In genomic region chr3:56764904-56765445, GRCh38 we compare ENCODE assay signal across 24 cellular contexts. TPM values are rescaled to one million over a fixed set of nuclear protein-coding genes. Genes with fewer than 3 reads are reported as not detected.
DNase-seq lines count a peak whose midpoint lies in the region; ATAC-seq and TF ChIP-seq lines count a peak whose summit lies in the region.
"Had no signal": no experiment of that assay in that cellular context is flagged by ENCODE, and none has a peak within 500 bp of the region (broad histone marks: within the 10 kb centered on the region; RNA-seq: fewer than 3 reads in every experiment).

No MANE protein-coding gene starts in this region.

- no peak for TF ChIP-seq POLR2A in stomach (IDR thresholded peaks at IDR 0.05)

- H3K36me3 Mint-ChIP-seq in activated CD4-positive, alpha-beta T cell treated with anti-CD3 and anti-CD28 coated beads, Interleukin-2, amount 10 ng/mL, durations not matched to agents 7 days and 5 days (ENCODE audit: low read depth): peaks cover 80% of the 10 kb centered on the region
- peaks cover 51% of the 10 kb centered on the region for H3K36me3 Mint-ChIP-seq in central memory CD8-positive, alpha-beta T cell (ENCODE audit: insufficient read depth)
- peaks cover 40% of the 10 kb centered on the region for H3K36me3 Mint-ChIP-seq in stimulated activated effector memory CD8-positive, alpha-beta T cell treated with anti-CD3 and anti-CD28 coated beads, Interleukin-12 subunit alpha, Interleukin-12 subunit beta, amount 100 ng/mL, for 72 hours
- H3K36me3 Mint-ChIP-seq: neural progenitor cell had no signal

- H3K36me3 ChIP-seq in OCI-LY7 (ENCODE audit: insufficient read depth, low read length) (peaks cover 5% of the 10 kb centered on the region; the same call in 1 of the 2 replicates), stomach (peaks cover 0 to 9% (median 3%) of the 10 kb centered on the region in 4 donors)
- H3K36me3 ChIP-seq: neural progenitor cell, transverse colon had no signal

- H3K27me3 Mint-ChIP-seq in activated CD4-positive, alpha-beta T cell treated with anti-CD3 and anti-CD28 coated beads, Interleukin-2, amount 10 ng/mL, durations not matched to agents 7 days and 5 days: no peaks in the 10 kb centered on the region
- no peaks in the 10 kb centered on the region for H3K27me3 Mint-ChIP-seq in central memory CD8-positive, alpha-beta T cell
- H3K27me3 Mint-ChIP-seq: brain had no signal

- DNase-seq in activated CD4-positive, alpha-beta T cell treated with anti-CD3 and anti-CD28 coated beads, Interleukin-2, amount 10 ng/mL, durations not matched to agents 7 days and 5 days: no peak
- DNase-seq in activated CD4-positive, alpha-beta T cell treated with anti-CD3 and anti-CD28 coated beads, Interleukin-2, amount 50 U/mL, for 4 hours: no peak
- DNase-seq in OCI-LY7 (ENCODE audit: low spot score): no peak
- no peak for DNase-seq in central memory CD8-positive, alpha-beta T cell (ENCODE audit: low spot score in 2 of 2)
- no peak for DNase-seq in stimulated activated effector memory CD8-positive, alpha-beta T cell treated with anti-CD3 and anti-CD28 coated beads, Interleukin-12 subunit alpha, Interleukin-12 subunit beta, amount 100 ng/mL, for 72 hours (ENCODE audit: low spot score in 2 of 2)
- DNase-seq in stomach: no peak
- DNase-seq in A172 (ENCODE audit: low spot score): no peak
- DNase-seq: activated CD4-positive, CD25-positive, alpha-beta regulatory T cell; activated naive CD4-positive, alpha-beta T cell treated with anti-CD3 and anti-CD28 coated beads, Interleukin-2, amount 50 U/mL, for 16 hours; DMS53; endodermal cell; left cardiac atrium; midbrain; NCI-H1105; NCI-H2029 treated with DMSO at 0.1 percent for 48 hours; NCI-H510A; RPMI8226; stimulated activated CD4-positive, alpha-beta T cell treated with anti-CD3 and anti-CD28 coated beads, Interleukin-1b, Interleukin-23, amount 100 ng/mL, for 48 hours; stimulated activated naive CD4-positive, alpha-beta T cell; transverse colon had no signal

- H3K9me2 ChIP-seq in OCI-LY7 (ENCODE audit: insufficient read depth, low read length): no peaks in the 10 kb centered on the region

- H3K27me3 ChIP-seq in stomach: no peaks in the 10 kb centered on the region
- H3K27me3 ChIP-seq: BLaER1 treated with 17β-estradiol and CSF1 and Interleukin-3, amounts not matched to agents 10 nM and 100 nM; neural progenitor cell; transverse colon had no signal

- H4K20me1 ChIP-seq in OCI-LY7 (ENCODE audit: insufficient read depth, low read length): no peaks in the 10 kb centered on the region

- CTCF ChIA-PET in activated CD4-positive, alpha-beta T cell treated with anti-CD3 and anti-CD28 coated beads, Interleukin-2, amount 10 ng/mL, durations not matched to agents 7 days and 5 days (lab: Charles Lee): interaction anchor here (1.0 to 1.7 kb wide), 3 partner anchors 10 to 36 kb away, joined by 3 to 7 read pairs (median 3); no protein-coding TSS in a partner anchor
- CTCF ChIA-PET in OCI-LY7 (lab: Charles Lee; ENCODE audit: unreplicated experiment): no interaction called here

- H3K9me3 Mint-ChIP-seq in activated CD4-positive, alpha-beta T cell treated with anti-CD3 and anti-CD28 coated beads, Interleukin-2, amount 10 ng/mL, durations not matched to agents 7 days and 5 days: no peaks in the 10 kb centered on the region
- H3K9me3 Mint-ChIP-seq in central memory CD8-positive, alpha-beta T cell: no peaks in the 10 kb centered on the region
- H3K9me3 Mint-ChIP-seq in stimulated activated effector memory CD8-positive, alpha-beta T cell treated with anti-CD3 and anti-CD28 coated beads, Interleukin-12 subunit alpha, Interleukin-12 subunit beta, amount 100 ng/mL, for 72 hours: no peaks in the 10 kb centered on the region
- H3K9me3 Mint-ChIP-seq: neural progenitor cell had no signal

- no peak overlapping the region for H2AFZ ChIP-seq in OCI-LY7 (ENCODE audit: low read length)
- H2AFZ ChIP-seq: neural progenitor cell had no signal

- no peak overlapping the region for H3K4me3 Mint-ChIP-seq in activated CD4-positive, alpha-beta T cell treated with anti-CD3 and anti-CD28 coated beads, Interleukin-2, amount 10 ng/mL, durations not matched to agents 7 days and 5 days
- no peak overlapping the region for H3K4me3 Mint-ChIP-seq in central memory CD8-positive, alpha-beta T cell
- peak overlapping the region; percentile 40 for H3K4me3 Mint-ChIP-seq in stimulated activated effector memory CD8-positive, alpha-beta T cell treated with anti-CD3 and anti-CD28 coated beads, Interleukin-12 subunit alpha, Interleukin-12 subunit beta, amount 100 ng/mL, for 72 hours
- H3K4me3 Mint-ChIP-seq: brain, endodermal cell, neural progenitor cell had no signal

- H3K4me3 ChIP-seq in OCI-LY7 (ENCODE audit: low read depth, low read length, poor library complexity, severe bottlenecking) (no peak overlapping the region), stomach (no peak overlapping the region)
- H3K4me3 ChIP-seq: BLaER1 treated with 17β-estradiol and CSF1 and Interleukin-3, amounts not matched to agents 10 nM and 100 nM; neural progenitor cell; transverse colon had no signal

- no peaks in the 10 kb centered on the region for H3K79me2 ChIP-seq in OCI-LY7 (ENCODE audit: insufficient read depth, low read depth, low read length)

- H3K4me1 ChIP-seq in OCI-LY7 (ENCODE audit: insufficient read depth, low read length, poor library complexity, severe bottlenecking) (no peaks in the 10 kb centered on the region), stomach (peaks cover 0 to 31% (median 14%) of the 10 kb centered on the region in 4 donors)

- WGBS in stomach, 5 donors: 66 to 74% (median 72%) methylated on average over 6 of the region's 6 CpGs

- H3K9me3 ChIP-seq in OCI-LY7 (ENCODE audit: low read length): no peaks in the 10 kb centered on the region
- H3K9me3 ChIP-seq in stomach: no peaks in the 10 kb centered on the region
- H3K9me3 ChIP-seq: BLaER1 treated with 17β-estradiol and CSF1 and Interleukin-3, amounts not matched to agents 10 nM and 100 nM; transverse colon had no signal

- H3K4me1 Mint-ChIP-seq in activated CD4-positive, alpha-beta T cell treated with anti-CD3 and anti-CD28 coated beads, Interleukin-2, amount 10 ng/mL, durations not matched to agents 7 days and 5 days: peaks cover 72% of the 10 kb centered on the region
- H3K4me1 Mint-ChIP-seq in central memory CD8-positive, alpha-beta T cell: peaks cover 79% of the 10 kb centered on the region
- H3K4me1 Mint-ChIP-seq in stimulated activated effector memory CD8-positive, alpha-beta T cell treated with anti-CD3 and anti-CD28 coated beads, Interleukin-12 subunit alpha, Interleukin-12 subunit beta, amount 100 ng/mL, for 72 hours: peaks cover 69% of the 10 kb centered on the region

- TSS peak; percentile 21 for BruUV-seq in OCI-LY7 (replicated peaks; lab: Mats Ljungman, UMichigan)

- H3K27ac Mint-ChIP-seq in activated CD4-positive, alpha-beta T cell treated with anti-CD3 and anti-CD28 coated beads, Interleukin-2, amount 10 ng/mL, durations not matched to agents 7 days and 5 days: peak overlapping the region; percentile 66
- peak overlapping the region; percentile 34 for H3K27ac Mint-ChIP-seq in central memory CD8-positive, alpha-beta T cell (ENCODE audit: low read depth)
- H3K27ac Mint-ChIP-seq in stimulated activated effector memory CD8-positive, alpha-beta T cell treated with anti-CD3 and anti-CD28 coated beads, Interleukin-12 subunit alpha, Interleukin-12 subunit beta, amount 100 ng/mL, for 72 hours: peak overlapping the region; percentile 67
- H3K27ac Mint-ChIP-seq: brain, endodermal cell, neural progenitor cell had no signal

- TF ChIP-seq EP300 in stomach (IDR thresholded peaks at IDR 0.05): no peak

- H3K27ac ChIP-seq in OCI-LY7 (ENCODE audit: low read depth, low read length, poor library complexity, severe bottlenecking) (no peak overlapping the region), stomach (peak overlapping the region in 1 of 5 donors; percentile 64)
- H3K27ac ChIP-seq: BLaER1 treated with 17β-estradiol and CSF1 and Interleukin-3, amounts not matched to agents 10 nM and 100 nM; neural progenitor cell had no signal

- TF ChIP-seq CTCF in OCI-LY7 (conservative IDR thresholded peaks at IDR 0.05; ENCODE audit: low read length) (no peak), stomach (IDR thresholded peaks at IDR 0.05) (no peak)

- ATAC-seq in central memory CD8-positive, alpha-beta T cell (replicated peaks; ENCODE audit: extremely low read depth, poor library complexity, severe bottlenecking): no peak
- no peak for ATAC-seq in stimulated activated effector memory CD8-positive, alpha-beta T cell treated with anti-CD3 and anti-CD28 coated beads, Interleukin-12 subunit alpha, Interleukin-12 subunit beta, amount 100 ng/mL, for 72 hours
- no peak for ATAC-seq in HG03039 (IDR thresholded peaks at IDR 0.05; ENCODE audit: unreplicated experiment)
- ATAC-seq: left cardiac atrium had no signal

- POLR2A ChIA-PET in activated CD4-positive, alpha-beta T cell treated with anti-CD3 and anti-CD28 coated beads, Interleukin-2, amount 10 ng/mL, durations not matched to agents 7 days and 5 days (lab: Charles Lee): interaction anchor here (0.7 kb wide), 1 partner anchor 40 kb away, joined by 3 read pairs; no protein-coding TSS in a partner anchor
- POLR2A ChIA-PET in OCI-LY7 (lab: Charles Lee): interaction anchor here (0.6 to 1.0 kb wide), 4 partner anchors 12 to 230 kb away, joined by 3 to 4 read pairs (median 3); no protein-coding TSS in a partner anchor

- H3K4me2 ChIP-seq in OCI-LY7 (ENCODE audit: low read length): no peak overlapping the region
- H3K4me2 ChIP-seq: neural progenitor cell had no signal

- intact Hi-C loops in OCI-LY7 (cut with micrococcal nuclease; ENCODE audit: unreplicated experiment) (no loop called here), stomach (cut with DNase I; ENCODE audit: low total_unique reads) (no loop called here)

RNA-seq across cellular contexts. Expression of gene ARHGEF3, which starts 36.8 kb away (rescaled TPM):
- total RNA-seq in activated CD4-positive, alpha-beta T cell treated with anti-CD3 and anti-CD28 coated beads, Interleukin-2, amount 10 ng/mL, durations not matched to agents 7 days and 5 days: 100 to 1,000 TPM; 102 to 109 TPM
- 10.8 and 14.1 TPM in 2 replicates for total RNA-seq in OCI-LY7 (2014; rRNA removed; shearing (Covaris generic))
- total RNA-seq in OCI-LY7 (2022) (21.7 and 26.9 TPM in 2 replicates), stomach (10 to 100 TPM in 4 of 5 donors, 1 to 10 TPM in 1; 6.2 to 23.8 (median 17.5) TPM)
- polyA plus RNA-seq in stomach: 10 to 100 TPM in 1 of 3 donors, 1 to 10 TPM in 2; 8.2 to 12.7 (median 9.2) TPM
- total RNA-seq in A172 (2014; rRNA removed; shearing (Covaris generic)): 10.4 and 14.4 TPM in 2 replicates
